Comparison of ENCODE assay signal across 16 cellular contexts in the genomic region with DNA sequence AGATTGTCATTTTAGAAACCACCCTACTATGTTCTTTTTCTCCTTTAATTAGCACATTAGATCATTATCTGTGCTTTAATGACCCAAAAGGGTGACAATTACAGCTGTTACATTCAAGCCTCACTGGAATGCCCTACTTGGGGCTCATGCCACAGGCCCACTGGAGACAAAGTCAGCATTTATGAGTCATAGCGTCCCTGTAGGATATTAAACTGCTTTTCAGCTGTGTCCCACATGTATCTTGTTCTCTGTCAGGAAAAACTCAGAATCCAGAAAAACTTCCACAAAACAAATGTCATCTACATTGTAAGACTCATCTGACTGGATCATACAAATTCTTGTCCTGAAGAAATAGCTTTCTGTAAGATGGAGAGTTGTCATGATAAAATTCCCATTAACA.
DNase-seq lines count a peak whose midpoint lies in the region; ATAC-seq, FAIRE-seq and TF ChIP-seq lines count a peak whose summit lies in the region.
"Had no signal": no experiment of that assay in that cellular context is flagged by ENCODE, and none has a peak within 500 bp of the region (broad histone marks: within the 10 kb centered on the region; RNA-seq: fewer than 3 reads in every experiment).

No MANE protein-coding gene starts in this region.

- H3F3A ChIP-seq in smooth muscle cell (ENCODE audit: low read depth), result no peaks in the 10 kb centered on the region

- no peak for ATAC-seq in esophagus mucosa
- ATAC-seq: body of pancreas had no signal

- H3K4me1 ChIP-seq in astrocyte (ENCODE audit: insufficient read depth, low read length) (no peaks in the 10 kb centered on the region), hepatocyte (ENCODE audit: insufficient read depth) (peaks cover 6% of the 10 kb centered on the region), smooth muscle cell (ENCODE audit: low read depth) (no peaks in the 10 kb centered on the region)
- H3K4me1 ChIP-seq: body of pancreas, neural progenitor cell had no signal

- peaks cover 10% of the 10 kb centered on the region for H3K4me1 Mint-ChIP-seq in astrocyte (ENCODE audit: low read depth, unreplicated experiment)
- H3K4me1 Mint-ChIP-seq: neural progenitor cell had no signal

- no peaks in the 10 kb centered on the region for H3K9me2 ChIP-seq in hepatocyte (replicated peaks; ENCODE audit: insufficient read depth)

- H3K27ac ChIP-seq in astrocyte (ENCODE audit: low read depth, low read length) (no peak overlapping the region), hepatocyte (no peak overlapping the region), smooth muscle cell (ENCODE audit: low read depth) (no peak overlapping the region)
- H3K27ac ChIP-seq: body of pancreas, neural progenitor cell had no signal

- H3K79me2 ChIP-seq in astrocyte (ENCODE audit: insufficient read depth, low read length) (no peaks in the 10 kb centered on the region), hepatocyte (no peaks in the 10 kb centered on the region), smooth muscle cell (ENCODE audit: low read depth) (no peaks in the 10 kb centered on the region)

- H3K9ac ChIP-seq in astrocyte (ENCODE audit: low read length) (no peak overlapping the region), smooth muscle cell (ENCODE audit: low read depth) (no peak overlapping the region)
- H3K9ac ChIP-seq: neural progenitor cell had no signal

- DNase-seq in GM03348 (ENCODE audit: low spot score) (peak; percentile 53), astrocyte (ENCODE audit: low read depth) (peak; percentile 36), foreskin fibroblast (peak; percentile 59 to 82), renal cortical epithelial cell (ENCODE audit: low read depth) (peak; percentile 27), hepatocyte (ENCODE audit: low spot score) (no peak), HT-29 (ENCODE audit: low spot score) (no peak), smooth muscle cell (lab: John Stamatoyannopoulos, UW; ENCODE audit: unreplicated experiment) (no peak)
- DNase-seq: activated gamma-delta T cell, body of pancreas, H9, NCI-H1694, SIG-M5, substantia nigra had no signal

- FAIRE-seq in astrocyte (lab: Jason Lieb, UNC), result no peak

- no peak overlapping the region for H3K4me3 ChIP-seq in astrocyte (ENCODE audit: insufficient read depth, low read depth, low read length)
- no peak overlapping the region for H3K4me3 ChIP-seq in foreskin fibroblast (ENCODE audit: low read depth in 1 of 2, low read length in 2 of 2)
- no peak overlapping the region for H3K4me3 ChIP-seq in hepatocyte
- H3K4me3 ChIP-seq in smooth muscle cell, result no peak overlapping the region
- H3K4me3 ChIP-seq: body of pancreas, neural progenitor cell had no signal

- no peaks in the 10 kb centered on the region for H3K36me3 ChIP-seq in astrocyte (ENCODE audit: insufficient read depth, low read length)
- H3K36me3 ChIP-seq in hepatocyte (replicated peaks; ENCODE audit: insufficient read depth, low read depth), result no peaks in the 10 kb centered on the region
- no peaks in the 10 kb centered on the region for H3K36me3 ChIP-seq in smooth muscle cell (ENCODE audit: low read depth)
- H3K36me3 ChIP-seq: neural progenitor cell had no signal

- TF ChIP-seq CTCF in astrocyte (IDR thresholded peaks at IDR 0.05; ENCODE audit: insufficient read depth, low read depth, low read length) (no peak), foreskin fibroblast (IDR thresholded peaks at IDR 0.05; ENCODE audit: low read depth, low read length) (no peak), hepatocyte (IDR thresholded peaks at IDR 0.05; ENCODE audit: poor library complexity) (no peak), smooth muscle cell (IDR thresholded peaks at IDR 0.05; ENCODE audit: borderline replicate concordance, insufficient read depth, poor library complexity, severe bottlenecking) (no peak)

- no peaks in the 10 kb centered on the region for H3K9me3 Mint-ChIP-seq in astrocyte (ENCODE audit: unreplicated experiment)

- 35% methylated on average over 1 of the region's 1 CpG for WGBS in hepatocyte (ENCODE audit: low lambda C conversion rate, missing lambda C conversion rate)
- WGBS in smooth muscle cell (ENCODE audit: low lambda C conversion rate), result 30% methylated on average over 1 of the region's 1 CpG

- H3K4me3 Mint-ChIP-seq in astrocyte (ENCODE audit: unreplicated experiment), result no peak overlapping the region
- H3K4me3 Mint-ChIP-seq: H9; neural progenitor cell; T-helper 2 cell treated with Interferon-gamma antibody and Interleukin-4, amounts not matched to agents 5 μg/mL and 100 μg/mL, for 36 hours had no signal

- H3K27me3 ChIP-seq in astrocyte (ENCODE audit: insufficient read depth, low read length) (no peaks in the 10 kb centered on the region), hepatocyte (no peaks in the 10 kb centered on the region), smooth muscle cell (ENCODE audit: low read depth) (no peaks in the 10 kb centered on the region)
- H3K27me3 ChIP-seq: body of pancreas, neural progenitor cell had no signal

- H3K9me3 ChIP-seq in astrocyte (ENCODE audit: insufficient read depth, low read depth, low read length), result no peaks in the 10 kb centered on the region
- H3K9me3 ChIP-seq in hepatocyte (ENCODE audit: low read depth), result no peaks in the 10 kb centered on the region
- no peaks in the 10 kb centered on the region for H3K9me3 ChIP-seq in smooth muscle cell (replicated peaks; ENCODE audit: low read depth)
- H3K9me3 ChIP-seq: body of pancreas had no signal

- H3K27me3 Mint-ChIP-seq in astrocyte (ENCODE audit: low read depth, unreplicated experiment), result no peaks in the 10 kb centered on the region

- H4K20me1 ChIP-seq in astrocyte (ENCODE audit: insufficient read depth, low read length) (no peaks in the 10 kb centered on the region), hepatocyte (ENCODE audit: insufficient read depth, poor library complexity, severe bottlenecking) (no peaks in the 10 kb centered on the region), smooth muscle cell (ENCODE audit: low read depth) (no peaks in the 10 kb centered on the region)

- no peaks in the 10 kb centered on the region for H3K36me3 Mint-ChIP-seq in astrocyte (ENCODE audit: low read depth, unreplicated experiment)
- H3K36me3 Mint-ChIP-seq: neural progenitor cell had no signal

- no peak overlapping the region for H3K4me2 ChIP-seq in astrocyte (ENCODE audit: low read length)
- H3K4me2 ChIP-seq in hepatocyte, result no peak overlapping the region
- H3K4me2 ChIP-seq in smooth muscle cell, result no peak overlapping the region
- H3K4me2 ChIP-seq: neural progenitor cell had no signal

- H2AFZ ChIP-seq in astrocyte (ENCODE audit: low read depth, low read length) (no peak overlapping the region), hepatocyte (no peak overlapping the region), smooth muscle cell (ENCODE audit: low read depth) (no peak overlapping the region)
- H2AFZ ChIP-seq: neural progenitor cell had no signal

- H3K27ac Mint-ChIP-seq in astrocyte (ENCODE audit: unreplicated experiment), result no peak overlapping the region
- H3K27ac Mint-ChIP-seq: H9; neural progenitor cell; T-helper 2 cell treated with Interferon-gamma antibody and Interleukin-4, amounts not matched to agents 5 μg/mL and 100 μg/mL, for 36 hours had no signal

Comparison
In these comparisons a context has a peak if more than half of its experiments do, and no peak if none do; other contexts are left out.
1. DNase-seq: peak in GM03348 (single experiment), astrocyte (single experiment), foreskin fibroblast (2 of 2) and renal cortical epithelial cell (single experiment); none in hepatocyte (single experiment), HT-29 (single experiment) and smooth muscle cell (single experiment).